Comparison of ENCODE assay signal across 1 cellular context in genomic region chr17:20200016-20200788, GRCh38.
TF ChIP-seq lines count a peak whose summit lies in the region.

No MANE protein-coding gene starts in this region.

TF ChIP-seq in H1, 55 proteins besides CTCF, POLR2A, EP300 and RAD21:
- TF ChIP-seq MAX (IDR thresholded peaks at IDR 0.05) = no peak
- TF ChIP-seq EGR1 (IDR thresholded peaks at IDR 0.05; ENCODE audit: borderline replicate concordance, low read depth, low read length) = no peak
- TF ChIP-seq KDM5A (IDR thresholded peaks at IDR 0.05; ENCODE audit: low read length) = no peak
- no peak for TF ChIP-seq SP1 (IDR thresholded peaks at IDR 0.05; ENCODE audit: low read depth, low read length)
- no peak for TF ChIP-seq PHF8 (conservative IDR thresholded peaks at IDR 0.05; ENCODE audit: low read depth, low read length)
- TF ChIP-seq MAFK (IDR thresholded peaks at IDR 0.05; ENCODE audit: low read depth, low read length) = no peak
- TF ChIP-seq RFX5 (IDR thresholded peaks at IDR 0.05; ENCODE audit: borderline replicate concordance, low read depth, low read length) = no peak
TF ChIP-seq in H1: peak in this region for 0.
